In the genomic region with DNA sequence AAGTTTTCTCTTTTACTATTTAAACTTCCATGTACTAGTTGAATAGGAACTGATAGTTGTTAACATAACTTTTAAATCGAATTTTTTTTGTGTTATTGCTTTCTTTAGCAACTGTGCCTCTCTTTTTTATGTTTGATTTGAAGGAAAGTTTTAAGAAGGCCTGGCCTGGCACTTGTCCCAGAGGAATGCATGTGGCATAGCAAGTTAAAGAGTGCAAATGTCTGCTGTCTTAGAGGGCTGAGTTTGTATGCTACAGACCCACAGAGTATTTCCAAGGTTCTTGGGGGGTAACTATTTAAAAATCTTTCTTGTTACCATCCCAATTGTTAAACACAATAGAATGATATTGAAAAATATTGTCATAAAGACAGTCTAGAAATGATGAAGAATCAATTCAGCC, we compare ENCODE assay signal across 1 cellular context.
TF ChIP-seq lines count a peak whose summit lies in the region.

No MANE protein-coding gene starts in this region.

TF ChIP-seq in endothelial cell of umbilical vein, 7 proteins besides CTCF, POLR2A, EP300 and RAD21:
- TF ChIP-seq JUN (IDR thresholded peaks at IDR 0.05; ENCODE audit: borderline replicate concordance, insufficient read depth, insufficient read length, low read depth), result no peak
- no peak for TF ChIP-seq GATA2 (IDR thresholded peaks at IDR 0.05; ENCODE audit: insufficient read depth, insufficient read length, low read depth, low read length)
- no peak for TF ChIP-seq MYC (IDR thresholded peaks at IDR 0.05; ENCODE audit: low read depth, low read length)
- TF ChIP-seq, protein P1, sequence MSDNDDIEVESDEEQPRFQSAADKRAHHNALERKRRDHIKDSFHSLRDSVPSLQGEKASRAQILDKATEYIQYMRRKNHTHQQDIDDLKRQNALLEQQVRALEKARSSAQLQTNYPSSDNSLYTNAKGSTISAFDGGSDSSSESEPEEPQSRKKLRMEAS (IDR thresholded peaks at IDR 0.05; ENCODE audit: insufficient read depth, insufficient read length), result no peak
- TF ChIP-seq POLR2AphosphoS5 (IDR thresholded peaks at IDR 0.05; ENCODE audit: insufficient read depth, low read depth, low read length), result no peak
- no peak for TF ChIP-seq EZH2 (IDR thresholded peaks at IDR 0.05; ENCODE audit: borderline replicate concordance, low read depth, low read length, severe bottlenecking)
- no peak for TF ChIP-seq FOS (IDR thresholded peaks at IDR 0.05; ENCODE audit: borderline replicate concordance, insufficient read depth, low read length)
